Comparison of ENCODE assay signal across 10 cellular contexts in the genomic region with DNA sequence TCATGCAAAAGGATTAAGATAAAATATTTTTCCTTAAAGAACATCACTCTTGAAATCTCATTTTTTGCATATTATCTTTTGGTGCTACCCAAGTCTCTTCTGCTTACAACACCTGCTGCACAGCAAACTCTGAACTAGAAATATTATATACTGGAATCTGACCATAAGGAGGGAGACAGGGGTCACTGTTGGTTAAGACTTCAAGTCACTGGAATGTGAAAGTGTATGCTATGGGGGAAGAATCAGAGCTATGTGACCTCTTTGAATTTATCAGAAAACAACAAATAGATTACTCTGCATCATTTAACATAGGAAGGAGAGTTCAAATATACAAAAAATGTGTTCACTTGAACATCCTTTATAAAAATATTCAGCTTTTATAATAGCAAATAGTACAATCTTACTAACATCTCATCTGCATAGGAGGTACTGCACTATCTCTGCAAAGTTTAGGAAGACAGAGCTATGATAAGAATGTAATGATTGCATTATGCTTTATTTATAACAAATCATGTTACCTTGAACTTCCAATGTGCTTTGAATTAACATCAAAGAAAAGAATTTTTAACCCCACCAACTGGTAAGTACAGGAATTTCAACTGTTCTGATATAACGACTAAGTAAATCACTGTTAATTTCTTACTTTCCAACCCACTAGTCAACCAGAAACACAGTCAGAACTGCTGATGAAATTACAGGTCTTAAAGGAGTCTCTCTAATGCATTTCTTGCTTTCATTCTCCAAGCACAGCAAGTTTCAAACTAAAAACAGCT.
DNase-seq lines count a peak whose midpoint lies in the region; ATAC-seq and TF ChIP-seq lines count a peak whose summit lies in the region.
"Had no signal": no experiment of that assay in that cellular context is flagged by ENCODE, and none has a peak within 500 bp of the region (broad histone marks: within the 10 kb centered on the region; RNA-seq: fewer than 3 reads in every experiment).

No MANE protein-coding gene starts in this region.

- no peaks in the 10 kb centered on the region for H3K9me3 Mint-ChIP-seq in activated T-helper 2 cell treated with anti-CD3 and anti-CD28 coated beads, Interferon-gamma antibody, Interleukin-2, Interleukin-4, amounts not matched to agents 10 μg/mL and 5 μg/mL and 100 μg/mL, durations not matched to agents 14 hours and 24 hours and 36 hours
- no peaks in the 10 kb centered on the region for H3K9me3 Mint-ChIP-seq in progenitor cell of endocrine pancreas (ENCODE audit: low read depth)

- no peak for TF ChIP-seq POLR2A in sigmoid colon (IDR thresholded peaks at IDR 0.05)

- intact Hi-C loops in activated T-helper 2 cell treated with anti-CD3 and anti-CD28 coated beads, Interferon-gamma antibody, Interleukin-2, Interleukin-4, amounts not matched to agents 10 μg/mL and 5 μg/mL and 100 μg/mL, durations not matched to agents 14 hours and 24 hours and 36 hours (cut with micrococcal nuclease): no loop called here
- intact Hi-C loops in sigmoid colon (cut with DNase I): loop anchor here (10.0 kb wide), 1 partner anchor 306 kb away; a partner anchor contains a TSS

- no peak overlapping the region for H3K27ac ChIP-seq in sigmoid colon

- H3K4me1 ChIP-seq in sigmoid colon: peaks cover 0 to 31% (median 15%) of the 10 kb centered on the region in 4 donors

- no peaks in the 10 kb centered on the region for H3K36me3 ChIP-seq in sigmoid colon

- H3K9me3 ChIP-seq in sigmoid colon: no peaks in the 10 kb centered on the region

- WGBS in sigmoid colon, 2 donors: 37 to 53% methylated on average over 1 of the region's 1 CpG

- TF ChIP-seq CTCF in AG10803 (conservative IDR thresholded peaks at IDR 0.05; ENCODE audit: low read length) (peak; percentile 27), sigmoid colon (IDR thresholded peaks at IDR 0.05) (no peak), progenitor cell of endocrine pancreas (IDR thresholded peaks at IDR 0.05; ENCODE audit: unreplicated experiment) (no peak)

- peaks cover 53% of the 10 kb centered on the region for H3K36me3 Mint-ChIP-seq in activated T-helper 2 cell treated with anti-CD3 and anti-CD28 coated beads, Interferon-gamma antibody, Interleukin-2, Interleukin-4, amounts not matched to agents 10 μg/mL and 5 μg/mL and 100 μg/mL, durations not matched to agents 14 hours and 24 hours and 36 hours (ENCODE audit: low read depth)
- peaks cover 17% of the 10 kb centered on the region for H3K36me3 Mint-ChIP-seq in progenitor cell of endocrine pancreas (ENCODE audit: insufficient read depth)

- no peaks in the 10 kb centered on the region for H3K27me3 ChIP-seq in sigmoid colon

- TF ChIP-seq EP300 in sigmoid colon (IDR thresholded peaks at IDR 0.05): no peak

- peak; percentile 40 for ATAC-seq in GM19324 (IDR thresholded peaks at IDR 0.05; ENCODE audit: low FRiP score, unreplicated experiment)
- peak; percentile 46 for ATAC-seq in HG03025 (IDR thresholded peaks at IDR 0.05; ENCODE audit: low FRiP score, unreplicated experiment)
- no peak for ATAC-seq in esophagus mucosa

- no peak overlapping the region for H3K4me3 Mint-ChIP-seq in activated T-helper 2 cell treated with anti-CD3 and anti-CD28 coated beads, Interferon-gamma antibody, Interleukin-2, Interleukin-4, amounts not matched to agents 10 μg/mL and 5 μg/mL and 100 μg/mL, durations not matched to agents 14 hours and 24 hours and 36 hours (ENCODE audit: low read depth)
- no peak overlapping the region for H3K4me3 Mint-ChIP-seq in progenitor cell of endocrine pancreas (ENCODE audit: low read depth)

- H3K27ac Mint-ChIP-seq in activated T-helper 2 cell treated with anti-CD3 and anti-CD28 coated beads, Interferon-gamma antibody, Interleukin-2, Interleukin-4, amounts not matched to agents 10 μg/mL and 5 μg/mL and 100 μg/mL, durations not matched to agents 14 hours and 24 hours and 36 hours: peak overlapping the region; percentile 17
- H3K27ac Mint-ChIP-seq in progenitor cell of endocrine pancreas: no peak overlapping the region

- H3K4me3 ChIP-seq in AG10803 (ENCODE audit: low read length) (no peak overlapping the region), sigmoid colon (no peak overlapping the region)

- no peaks in the 10 kb centered on the region for H3K27me3 Mint-ChIP-seq in activated T-helper 2 cell treated with anti-CD3 and anti-CD28 coated beads, Interferon-gamma antibody, Interleukin-2, Interleukin-4, amounts not matched to agents 10 μg/mL and 5 μg/mL and 100 μg/mL, durations not matched to agents 14 hours and 24 hours and 36 hours (ENCODE audit: low read depth)
- H3K27me3 Mint-ChIP-seq in progenitor cell of endocrine pancreas: no peaks in the 10 kb centered on the region

- H3K4me1 Mint-ChIP-seq in activated T-helper 2 cell treated with anti-CD3 and anti-CD28 coated beads, Interferon-gamma antibody, Interleukin-2, Interleukin-4, amounts not matched to agents 10 μg/mL and 5 μg/mL and 100 μg/mL, durations not matched to agents 14 hours and 24 hours and 36 hours (ENCODE audit: low read depth): peaks cover 29% of the 10 kb centered on the region
- H3K4me1 Mint-ChIP-seq in progenitor cell of endocrine pancreas (ENCODE audit: low read depth): no peaks in the 10 kb centered on the region

- DNase-seq in AG10803 (ENCODE audit: low read depth): peak; percentile 30
- no peak for DNase-seq in activated T-helper 2 cell treated with anti-CD3 and anti-CD28 coated beads, Interferon-gamma antibody, Interleukin-2, Interleukin-4, amounts not matched to agents 10 μg/mL and 5 μg/mL and 100 μg/mL, durations not matched to agents 14 hours and 24 hours and 36 hours (ENCODE audit: low spot score)
- no peak for DNase-seq in ureter (ENCODE audit: low spot score)
- no peak for DNase-seq in sigmoid colon
- DNase-seq in progenitor cell of endocrine pancreas (ENCODE audit: low spot score, unreplicated experiment): no peak
- DNase-seq: hypothalamus, NCI-H2081 had no signal
